ENCODE assay signal across 8 cellular contexts in the genomic region with DNA sequence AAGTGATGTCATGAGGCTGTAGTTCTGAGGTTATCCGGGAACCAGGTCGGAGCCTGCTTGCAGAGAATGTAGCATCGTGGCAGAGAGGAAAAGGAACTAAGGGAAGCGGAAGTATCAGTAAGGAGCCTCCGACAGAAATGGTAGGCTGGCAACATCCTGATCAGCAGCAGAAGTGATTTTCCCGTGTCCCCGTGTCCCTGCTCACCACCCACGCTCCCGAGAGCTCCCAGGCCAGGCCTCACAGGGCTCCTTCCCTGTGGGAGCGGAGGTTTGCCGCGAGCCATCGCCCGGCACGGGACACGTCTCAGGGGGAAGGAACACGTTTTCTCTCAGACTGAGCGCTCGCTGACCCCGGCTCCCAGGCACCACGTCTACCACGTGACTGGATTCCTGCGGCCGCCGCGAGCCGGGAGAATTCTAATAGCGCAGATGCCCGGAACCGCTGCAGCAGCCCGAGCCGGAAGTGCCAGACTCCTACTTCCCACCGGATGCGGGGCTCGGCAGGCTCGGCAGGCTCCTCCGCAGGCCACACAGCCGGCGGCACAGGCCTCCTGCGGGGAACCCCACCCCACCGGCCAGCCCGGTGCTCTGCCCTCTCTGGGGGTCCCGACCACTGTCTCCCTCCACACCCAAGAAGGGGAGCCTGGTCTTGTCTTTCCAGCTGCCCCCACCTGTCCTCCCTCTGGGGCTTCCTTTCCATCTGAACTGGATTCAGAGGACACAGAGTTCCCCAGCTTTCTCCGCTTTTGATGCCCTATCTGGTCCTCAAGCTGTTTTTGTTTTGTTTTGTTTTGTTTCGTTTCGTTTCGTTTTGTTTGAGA.
DNase-seq lines count a peak whose midpoint lies in the region; ATAC-seq, FAIRE-seq and TF ChIP-seq lines count a peak whose summit lies in the region.

No MANE protein-coding gene starts in this region.

- no peaks in the 10 kb centered on the region for H3K27me3 ChIP-seq in pancreas
- no peaks in the 10 kb centered on the region for H3K27me3 ChIP-seq in SK-N-SH (ENCODE audit: insufficient read depth)

- H3K36me3 ChIP-seq in pancreas (no peaks in the 10 kb centered on the region), SK-N-SH (replicated peaks in 1 of 2; ENCODE audit: control insufficient read depth in 1 of 2, insufficient read depth in 2 of 2, low read length in 1 of 2) (no peaks in the 10 kb centered on the region)

- H3K27ac ChIP-seq in pancreas (peak overlapping the region; percentile 9 to 62 (median 40)), SK-N-SH (ENCODE audit: low read depth in 2 of 2, low read length in 1 of 2) (no peak overlapping the region)

- peak; percentile 75 for ATAC-seq in GM19351 (IDR thresholded peaks at IDR 0.05; ENCODE audit: unreplicated experiment)
- peak; percentile 91 to 98 (median 94) for ATAC-seq in pancreas

- no peaks in the 10 kb centered on the region for H3F3A ChIP-seq in SK-N-SH (replicated peaks; ENCODE audit: insufficient read depth)

- H3K36me3 Mint-ChIP-seq in activated naive CD4-positive, alpha-beta T cell treated with anti-CD3 and anti-CD28 coated beads for 36 hours (ENCODE audit: low read depth) = no peaks in the 10 kb centered on the region

- no peaks in the 10 kb centered on the region for H4K20me1 ChIP-seq in SK-N-SH (ENCODE audit: insufficient read depth)

- no peaks in the 10 kb centered on the region for H3K27me3 Mint-ChIP-seq in activated naive CD4-positive, alpha-beta T cell treated with anti-CD3 and anti-CD28 coated beads for 36 hours (ENCODE audit: low read depth)

- H3K4me2 ChIP-seq in SK-N-SH = no peak overlapping the region

- no peaks in the 10 kb centered on the region for H3K9me2 ChIP-seq in SK-N-SH

- POLR2A ChIA-PET in SK-N-SH (lab: Yijun Ruan, JAX) = no interaction called here

- TF ChIP-seq RAD21 in SK-N-SH (IDR thresholded peaks at IDR 0.05; ENCODE audit: low read length) = no peak

- H3K27ac Mint-ChIP-seq in activated naive CD4-positive, alpha-beta T cell treated with anti-CD3 and anti-CD28 coated beads for 36 hours = peak overlapping the region; percentile 87

- H2AFZ ChIP-seq in SK-N-SH (ENCODE audit: low read depth) = no peak overlapping the region

- no peak for TF ChIP-seq CTCF in pancreas (IDR thresholded peaks at IDR 0.05)
- TF ChIP-seq CTCF in SK-N-SH (IDR thresholded peaks at IDR 0.05) = no peak

- TF ChIP-seq EP300 in SK-N-SH (IDR thresholded peaks at IDR 0.05; ENCODE audit: borderline replicate concordance in 1 of 2, low read depth in 1 of 2, low read length in 1 of 2) = no peak

- H3K4me1 Mint-ChIP-seq in activated naive CD4-positive, alpha-beta T cell treated with anti-CD3 and anti-CD28 coated beads for 36 hours (ENCODE audit: low read depth) = peaks cover 11% of the 10 kb centered on the region

- 12 to 13% methylated on average over 45 to 47 of the region's 47 CpGs for WGBS in pancreas, 2 donors
- WGBS in SK-N-SH (ENCODE audit: low lambda C conversion rate) = 92% methylated on average over 32 of the region's 47 CpGs

- H3K9me3 ChIP-seq in pancreas (no peaks in the 10 kb centered on the region), SK-N-SH (no peaks in the 10 kb centered on the region)

- CTCF ChIA-PET in activated naive CD4-positive, alpha-beta T cell treated with anti-CD3 and anti-CD28 coated beads for 36 hours (lab: Charles Lee) = interaction anchor here (0.5 to 1.7 kb wide), 3 partner anchors 22 to 199 kb away, joined by 3 to 6 read pairs (median 3); no protein-coding TSS in a partner anchor
- CTCF ChIA-PET in SK-N-SH (lab: Yijun Ruan, JAX) = interaction anchor here (1.0 to 2.5 kb wide), 5 partner anchors 9 to 232 kb away, joined by 3 to 13 read pairs (median 5); no protein-coding TSS in a partner anchor

- H3K4me1 ChIP-seq in pancreas (no peaks in the 10 kb centered on the region), SK-N-SH (ENCODE audit: control insufficient read depth in 1 of 2, insufficient read depth in 2 of 2, low read depth in 1 of 2, low read length in 1 of 2) (peaks cover 0 to 8% of the 10 kb centered on the region in 2 experiments; a peak in 1 of 4 replicates)

- DNase-seq in LoVo (ENCODE audit: low spot score) = peak; percentile 92
- peak; percentile 75 for DNase-seq in activated naive CD4-positive, alpha-beta T cell treated with anti-CD3 and anti-CD28 coated beads for 36 hours
- DNase-seq in glomerular visceral epithelial cell (ENCODE audit: extremely low spot score) = peak; percentile 93
- DNase-seq in pancreas = peak; percentile 71 to 92 (median 79)
- DNase-seq in ureter (ENCODE audit: low spot score) = peak; percentile 89
- DNase-seq in SK-N-SH = no peak
- no peak for DNase-seq in SIG-M5 treated with dmso at 0.1 percent for 504 hours (lab: John Stamatoyannopoulos, UW; ENCODE audit: unreplicated experiment)

- intact Hi-C loops in activated naive CD4-positive, alpha-beta T cell treated with anti-CD3 and anti-CD28 coated beads for 36 hours (cut with micrococcal nuclease) = loop anchor here (1.0 kb wide), 2 partner anchors 158 to 203 kb away; a partner anchor contains a TSS
- intact Hi-C loops in pancreas (cut with DNase I) = no loop called here

- no peaks in the 10 kb centered on the region for H3K9me3 Mint-ChIP-seq in activated naive CD4-positive, alpha-beta T cell treated with anti-CD3 and anti-CD28 coated beads for 36 hours

- peak overlapping the region; percentile 79 for H3K4me3 Mint-ChIP-seq in activated naive CD4-positive, alpha-beta T cell treated with anti-CD3 and anti-CD28 coated beads for 36 hours

- no peak for FAIRE-seq in pancreas (lab: Jason Lieb, UNC)

- peak overlapping the region; percentile 29 to 53 (median 38) for H3K4me3 ChIP-seq in pancreas
- H3K4me3 ChIP-seq in SK-N-SH (ENCODE audit: low read depth in 2 of 2, low read length in 1 of 2) = no peak overlapping the region

- no peaks in the 10 kb centered on the region for H3K79me2 ChIP-seq in SK-N-SH (ENCODE audit: insufficient read depth)

- no peak overlapping the region for H3K9ac ChIP-seq in SK-N-SH

TF ChIP-seq in SK-N-SH, 30 proteins besides CTCF, POLR2A, EP300 and RAD21:
- no peak for TF ChIP-seq MXI1 (IDR thresholded peaks at IDR 0.05; ENCODE audit: low read depth, low read length)
- TF ChIP-seq, protein P1, sequence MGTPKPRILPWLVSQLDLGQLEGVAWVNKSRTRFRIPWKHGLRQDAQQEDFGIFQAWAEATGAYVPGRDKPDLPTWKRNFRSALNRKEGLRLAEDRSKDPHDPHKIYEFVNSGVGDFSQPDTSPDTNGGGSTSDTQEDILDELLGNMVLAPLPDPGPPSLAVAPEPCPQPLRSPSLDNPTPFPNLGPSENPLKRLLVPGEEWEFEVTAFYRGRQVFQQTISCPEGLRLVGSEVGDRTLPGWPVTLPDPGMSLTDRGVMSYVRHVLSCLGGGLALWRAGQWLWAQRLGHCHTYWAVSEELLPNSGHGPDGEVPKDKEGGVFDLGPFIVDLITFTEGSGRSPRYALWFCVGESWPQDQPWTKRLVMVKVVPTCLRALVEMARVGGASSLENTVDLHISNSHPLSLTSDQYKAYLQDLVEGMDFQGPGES (IDR thresholded peaks at IDR 0.05; ENCODE audit: low read depth, low read length) = no peak
- no peak for TF ChIP-seq ELF1 (IDR thresholded peaks at IDR 0.05)
- no peak for TF ChIP-seq POLR2AphosphoS5 (IDR thresholded peaks at IDR 0.05; ENCODE audit: low read depth, low read length)
- TF ChIP-seq RXRA (IDR thresholded peaks at IDR 0.05; ENCODE audit: borderline replicate concordance, low read depth) = no peak
- no peak for TF ChIP-seq GATA2 (CRISPR knock-in tag; IDR thresholded peaks at IDR 0.05)
- TF ChIP-seq, protein P2, sequence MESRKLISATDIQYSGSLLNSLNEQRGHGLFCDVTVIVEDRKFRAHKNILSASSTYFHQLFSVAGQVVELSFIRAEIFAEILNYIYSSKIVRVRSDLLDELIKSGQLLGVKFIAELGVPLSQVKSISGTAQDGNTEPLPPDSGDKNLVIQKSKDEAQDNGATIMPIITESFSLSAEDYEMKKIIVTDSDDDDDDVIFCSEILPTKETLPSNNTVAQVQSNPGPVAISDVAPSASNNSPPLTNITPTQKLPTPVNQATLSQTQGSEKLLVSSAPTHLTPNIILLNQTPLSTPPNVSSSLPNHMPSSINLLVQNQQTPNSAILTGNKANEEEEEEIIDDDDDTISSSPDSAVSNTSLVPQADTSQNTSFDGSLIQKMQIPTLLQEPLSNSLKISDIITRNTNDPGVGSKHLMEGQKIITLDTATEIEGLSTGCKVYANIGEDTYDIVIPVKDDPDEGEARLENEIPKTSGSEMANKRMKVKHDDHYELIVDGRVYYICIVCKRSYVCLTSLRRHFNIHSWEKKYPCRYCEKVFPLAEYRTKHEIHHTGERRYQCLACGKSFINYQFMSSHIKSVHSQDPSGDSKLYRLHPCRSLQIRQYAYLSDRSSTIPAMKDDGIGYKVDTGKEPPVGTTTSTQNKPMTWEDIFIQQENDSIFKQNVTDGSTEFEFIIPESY (IDR thresholded peaks at IDR 0.05; ENCODE audit: borderline replicate concordance, low read depth) = no peak
- no peak for TF ChIP-seq FOXM1 (IDR thresholded peaks at IDR 0.05; ENCODE audit: low read depth)

Comparison
In these comparisons a context has a peak if more than half of its experiments do, and no peak if none do; other contexts are left out.
1. DNase-seq: peak in LoVo (single experiment), activated naive CD4-positive, alpha-beta T cell treated with anti-CD3 and anti-CD28 coated beads for 36 hours (single experiment), glomerular visceral epithelial cell (single experiment), pancreas (6 of 6) and ureter (single experiment); none in SK-N-SH (single experiment) and SIG-M5 treated with dmso at 0.1 percent for 504 hours (single experiment).
2. H3K27ac ChIP-seq: peak in pancreas (4 of 4); none in SK-N-SH (0 of 2).
3. H3K4me3 ChIP-seq: peak in pancreas (4 of 4); none in SK-N-SH (0 of 2).